ENCODE assay signal across 22 cellular contexts in genomic region chr10:47472647-47473046, GRCh38. TPM values are rescaled to one million over a fixed set of nuclear protein-coding genes. Genes with fewer than 3 reads are reported as not detected.
DNase-seq lines count a peak whose midpoint lies in the region; ATAC-seq and TF ChIP-seq lines count a peak whose summit lies in the region.
"Not testable (repeated sequence)": the region's sequence is repeated elsewhere in the genome, so short reads cannot be mapped to it uniquely, and the experiment has no call there.
"Had no signal": no experiment of that assay in that cellular context is flagged by ENCODE, and none has a peak within 500 bp of the region (broad histone marks: within the 10 kb centered on the region; RNA-seq: fewer than 3 reads in every experiment).

No MANE protein-coding gene starts in this region.

- not testable (repeated sequence) for H3K27me3 ChIP-seq in PC-3 (ENCODE audit: low read length)

- not testable (repeated sequence) for H3K9me3 ChIP-seq in PC-3 (ENCODE audit: low read length); mucosa of descending colon

- not testable (repeated sequence) for H3K9ac ChIP-seq in PC-3 (ENCODE audit: low read length)

- not testable (repeated sequence) for H3K27ac Mint-ChIP-seq in activated T-cell treated with anti-CD3 and anti-CD28 coated beads, Interleukin-2, amount 50 U/mL, for 72 hours

- not testable (repeated sequence) for H2AFZ ChIP-seq in PC-3 (ENCODE audit: low read length)

- not testable (repeated sequence) for TF ChIP-seq CTCF in PC-3 (conservative IDR thresholded peaks at IDR 0.05; ENCODE audit: low read depth, low read length); mucosa of descending colon (IDR thresholded peaks at IDR 0.05)

- BruUV-seq in PC-3 (replicated peaks; lab: Mats Ljungman, UMichigan), result not testable (repeated sequence)

- not testable (repeated sequence) for H3K27me3 Mint-ChIP-seq in activated T-cell treated with anti-CD3 and anti-CD28 coated beads, Interleukin-2, amount 50 U/mL, for 72 hours (ENCODE audit: low read depth)

- peak; percentile 72 for ATAC-seq in GM18858 (IDR thresholded peaks at IDR 0.05; ENCODE audit: unreplicated experiment)
- ATAC-seq in GM21360 (IDR thresholded peaks at IDR 0.05; ENCODE audit: unreplicated experiment), result peak; percentile 75
- ATAC-seq in HG02610 (IDR thresholded peaks at IDR 0.05; ENCODE audit: unreplicated experiment), result peak; percentile 78
- ATAC-seq in HG03103 (IDR thresholded peaks at IDR 0.05; ENCODE audit: low read depth, unreplicated experiment), result peak; percentile 81
- peak; percentile 64 for ATAC-seq in PC-3
- peak; percentile 99 for ATAC-seq in activated T-cell treated with anti-CD3 and anti-CD28 coated beads, Interleukin-2, amount 50 U/mL, for 72 hours (replicated peaks in 1 of 2)
- ATAC-seq in mucosa of descending colon, result peak; percentile 27

- not testable (repeated sequence) for H3K4me2 ChIP-seq in PC-3 (ENCODE audit: low read length)

- H3K36me3 ChIP-seq in PC-3 (ENCODE audit: low read depth, low read length); mucosa of descending colon (ENCODE audit: low read depth): not testable (repeated sequence)

- H3K79me2 ChIP-seq in PC-3 (ENCODE audit: low read length), result not testable (repeated sequence)

- not testable (repeated sequence) for DNase-seq in PC-3; activated T-cell treated with anti-CD3 and anti-CD28 coated beads, Interleukin-2, amount 50 U/mL, for 72 hours; mucosa of descending colon

- not testable (repeated sequence) for H4K20me1 ChIP-seq in PC-3 (ENCODE audit: low read length)

- H3K4me1 Mint-ChIP-seq in activated T-cell treated with anti-CD3 and anti-CD28 coated beads, Interleukin-2, amount 50 U/mL, for 72 hours (ENCODE audit: low read depth), result not testable (repeated sequence)

- not testable (repeated sequence) for H3K36me3 Mint-ChIP-seq in activated T-cell treated with anti-CD3 and anti-CD28 coated beads, Interleukin-2, amount 50 U/mL, for 72 hours (ENCODE audit: insufficient read depth in 2 of 2)

- intact Hi-C loops in PC-3 (cut with micrococcal nuclease); mucosa of descending colon (cut with DNase I, micrococcal nuclease): not testable (repeated sequence)

- H3K4me3 Mint-ChIP-seq in activated T-cell treated with anti-CD3 and anti-CD28 coated beads, Interleukin-2, amount 50 U/mL, for 72 hours, result not testable (repeated sequence)

- not testable (repeated sequence) for H3K9me3 Mint-ChIP-seq in activated T-cell treated with anti-CD3 and anti-CD28 coated beads, Interleukin-2, amount 50 U/mL, for 72 hours

- not testable (repeated sequence) for H3K9me2 ChIP-seq in PC-3 (replicated peaks; ENCODE audit: low read length)

- CTCF ChIA-PET in PC-3 (lab: Charles Lee), result not testable (repeated sequence)

- not testable (repeated sequence) for H3K27ac ChIP-seq in PC-3 (ENCODE audit: low read length)

- POLR2A ChIA-PET in PC-3 (lab: Charles Lee; ENCODE audit: unreplicated experiment), result not testable (repeated sequence)

- H3F3A ChIP-seq in PC-3 (ENCODE audit: low read length, unreplicated experiment), result not testable (repeated sequence)

- not testable (repeated sequence) for H3K4me3 ChIP-seq in PC-3 (ENCODE audit: low read length); mucosa of descending colon

- not testable (repeated sequence) for H3K4me1 ChIP-seq in PC-3 (ENCODE audit: insufficient read depth, low read length); mucosa of descending colon (ENCODE audit: low read depth)

RNA-seq across cellular contexts. Expression of gene ANXA8, which starts 11.3 kb away (rescaled TPM):
- 0.69 and 1.1 TPM in 2 replicates for total RNA-seq in PC-3 (2014; rRNA removed)
- not detected for total RNA-seq in activated T-cell treated with anti-CD3 and anti-CD28 coated beads, Interleukin-2, amount 50 U/mL, for 72 hours
- under 1 TPM in 1 of 3 donors, not detected in 2; 0.19 TPM for total RNA-seq in mucosa of descending colon
- total RNA-seq: esophagus muscularis mucosa, G401, H1, K562, lung microvascular endothelial cell, neural crest cell, OCI-LY7 had no signal

RNA-seq across cellular contexts. Expression of gene FAM25G, which starts 18.9 kb away (rescaled TPM):
- total RNA-seq in PC-3 (2014; rRNA removed) (not detected in 2 replicates), mucosa of descending colon (1 to 10 TPM in 1 of 3 donors, not detected in 2; 4.3 TPM)
- not detected for total RNA-seq in activated T-cell treated with anti-CD3 and anti-CD28 coated beads, Interleukin-2, amount 50 U/mL, for 72 hours
- total RNA-seq: endodermal cell, esophagus muscularis mucosa, G401, H1, heart right ventricle, HT1080, K562, lung microvascular endothelial cell, M059J, neural crest cell, OCI-LY7, right atrium auricular region, Right ventricle myocardium superior, smooth muscle cell, transverse colon had no signal

RNA-seq across cellular contexts. Expression of gene AGAP9, which starts 50.8 kb away (rescaled TPM):
- total RNA-seq in PC-3 (2014; rRNA removed) (5.6 and 7.1 TPM in 2 replicates), mucosa of descending colon (10 to 100 TPM in 2 of 3 donors, 1 to 10 TPM in 1; 6.9 to 17.4 (median 10.9) TPM)
- total RNA-seq in activated T-cell treated with anti-CD3 and anti-CD28 coated beads, Interleukin-2, amount 50 U/mL, for 72 hours, result 1 to 10 TPM; 7.0 to 7.2 TPM

Comparison
In these comparisons a context has a peak if more than half of its experiments do, and no peak if none do; other contexts are left out.
1. ATAC-seq: peak in every context shown above with its lines; median percentile 99 in activated T-cell treated with anti-CD3 and anti-CD28 coated beads, Interleukin-2, amount 50 U/mL, for 72 hours; 81 in HG03103; 78 in HG02610; 75 in GM21360; 72 in GM18858; 64 in PC-3; 27 in mucosa of descending colon.